In the genomic region with DNA sequence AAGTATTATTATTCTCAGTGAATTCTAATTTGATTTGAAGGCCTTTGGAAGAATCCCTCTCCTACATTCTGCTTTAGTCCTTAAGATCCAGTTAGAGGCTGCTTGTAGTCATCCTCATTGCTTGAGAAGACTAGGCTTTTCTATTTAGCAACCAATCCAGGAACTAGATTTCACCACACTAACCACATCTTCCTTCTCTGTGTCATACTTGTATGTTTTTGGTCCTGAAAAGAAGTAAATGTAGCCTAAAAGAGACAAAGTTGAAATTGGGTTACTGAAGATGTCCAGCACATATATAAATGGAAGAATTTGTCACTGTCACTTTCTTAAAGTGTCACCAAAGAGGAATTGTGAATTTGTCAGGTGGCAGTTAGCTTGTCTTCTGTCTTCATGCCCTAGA, we compare ENCODE assay signal across 10 cellular contexts. TPM values are rescaled to one million over a fixed set of nuclear protein-coding genes. Genes with fewer than 3 reads are reported as not detected.
A peak's percentile ranks its signal among the peaks of the same experiment; 100 is the strongest.
DNase-seq lines count a peak whose midpoint lies in the region; ATAC-seq and TF ChIP-seq lines count a peak whose summit lies in the region.
"Had no signal": no experiment of that assay in that cellular context is flagged by ENCODE, and none has a peak within 500 bp of the region (broad histone marks: within the 10 kb centered on the region; RNA-seq: fewer than 3 reads in every experiment).

No MANE protein-coding gene starts in this region.

- no peak overlapping the region for H3K27ac Mint-ChIP-seq in stimulated activated naive CD8-positive, alpha-beta T cell treated with anti-CD3 and anti-CD28 coated beads, Interleukin-15, amount 100 ng/mL, for 72 hours
- no peak overlapping the region for H3K27ac Mint-ChIP-seq in activated CD8-positive, alpha-beta T cell treated with anti-CD3 and anti-CD28 coated beads for 36 hours

- no peaks in the 10 kb centered on the region for H3K4me1 ChIP-seq in prostate gland (replicated peaks)

- no peak for DNase-seq in stimulated activated naive CD8-positive, alpha-beta T cell treated with anti-CD3 and anti-CD28 coated beads, Interleukin-15, amount 100 ng/mL, for 72 hours
- DNase-seq in stimulated activated naive CD8-positive, alpha-beta T cell treated with anti-CD3 and anti-CD28 coated beads, Interleukin-15, Interleukin-2, amounts not matched to agents 100 U/mL and 50 U/mL, for 24 hours: no peak
- no peak for DNase-seq in activated CD8-positive, alpha-beta T cell treated with anti-CD3 and anti-CD28 coated beads for 36 hours
- DNase-seq in foreskin melanocyte (no peak), prostate gland (ENCODE audit: low spot score) (no peak), erythroblast (lab: John Stamatoyannopoulos, UW) (no peak)
- DNase-seq: head of caudate nucleus had no signal

- H3K27ac ChIP-seq in prostate gland: no peak overlapping the region

- H3K27me3 Mint-ChIP-seq in stimulated activated naive CD8-positive, alpha-beta T cell treated with anti-CD3 and anti-CD28 coated beads, Interleukin-15, amount 100 ng/mL, for 72 hours: no peaks in the 10 kb centered on the region
- H3K27me3 Mint-ChIP-seq in activated CD8-positive, alpha-beta T cell treated with anti-CD3 and anti-CD28 coated beads for 36 hours: no peaks in the 10 kb centered on the region

- CTCF ChIA-PET in activated CD8-positive, alpha-beta T cell treated with anti-CD3 and anti-CD28 coated beads for 36 hours (lab: Charles Lee): interaction anchor here (0.8 to 1.6 kb wide), 3 partner anchors 17 to 187 kb away, joined by 3 to 4 read pairs (median 3); no protein-coding TSS in a partner anchor

- no peak for TF ChIP-seq CTCF in activated CD8-positive, alpha-beta T cell treated with anti-CD3 and anti-CD28 coated beads for 36 hours (IDR thresholded peaks at IDR 0.05)
- no peak for TF ChIP-seq CTCF in prostate gland (IDR thresholded peaks at IDR 0.05)

- POLR2A ChIA-PET in activated CD8-positive, alpha-beta T cell treated with anti-CD3 and anti-CD28 coated beads for 36 hours (lab: Charles Lee): no interaction called here

- no peak overlapping the region for H3K4me3 ChIP-seq in prostate gland

- H3K36me3 Mint-ChIP-seq in activated CD8-positive, alpha-beta T cell treated with anti-CD3 and anti-CD28 coated beads for 36 hours (ENCODE audit: low read depth): no peaks in the 10 kb centered on the region

- H3K36me3 ChIP-seq in prostate gland: no peaks in the 10 kb centered on the region

- H3K9me3 ChIP-seq in prostate gland: no peaks in the 10 kb centered on the region

- no peak overlapping the region for H3K4me3 Mint-ChIP-seq in stimulated activated naive CD8-positive, alpha-beta T cell treated with anti-CD3 and anti-CD28 coated beads, Interleukin-15, amount 100 ng/mL, for 72 hours
- H3K4me3 Mint-ChIP-seq in activated CD8-positive, alpha-beta T cell treated with anti-CD3 and anti-CD28 coated beads for 36 hours: no peak overlapping the region

- H3K27me3 ChIP-seq in prostate gland (replicated peaks; ENCODE audit: insufficient read depth): no peaks in the 10 kb centered on the region

- peak; percentile 70 for ATAC-seq in stimulated activated naive CD8-positive, alpha-beta T cell treated with anti-CD3 and anti-CD28 coated beads, Interleukin-15, amount 100 ng/mL, for 72 hours
- ATAC-seq in stimulated activated naive CD8-positive, alpha-beta T cell treated with anti-CD3 and anti-CD28 coated beads, Interleukin-15, Interleukin-2, amounts not matched to agents 100 U/mL and 50 U/mL, for 24 hours: no peak
- ATAC-seq in HG03196 (IDR thresholded peaks at IDR 0.05; ENCODE audit: unreplicated experiment) (peak; percentile 35), HG02571 (IDR thresholded peaks at IDR 0.05; ENCODE audit: unreplicated experiment) (no peak)
- ATAC-seq in activated CD8-positive, alpha-beta T cell treated with anti-CD3 and anti-CD28 coated beads for 36 hours: peak; percentile 27

- intact Hi-C loops in activated CD8-positive, alpha-beta T cell treated with anti-CD3 and anti-CD28 coated beads for 36 hours (cut with micrococcal nuclease): no loop called here
- intact Hi-C loops in prostate gland (cut with DNase I): no loop called here

- TF ChIP-seq POLR2A in prostate gland (IDR thresholded peaks at IDR 0.05) (no peak), erythroblast (IDR thresholded peaks at IDR 0.05; ENCODE audit: low read length) (no peak)

- peaks cover 32% of the 10 kb centered on the region for H3K4me1 Mint-ChIP-seq in stimulated activated naive CD8-positive, alpha-beta T cell treated with anti-CD3 and anti-CD28 coated beads, Interleukin-15, amount 100 ng/mL, for 72 hours
- peaks cover 28% of the 10 kb centered on the region for H3K4me1 Mint-ChIP-seq in activated CD8-positive, alpha-beta T cell treated with anti-CD3 and anti-CD28 coated beads for 36 hours (ENCODE audit: low read depth)

- peaks cover 0 to 2% of the 10 kb centered on the region in 2 donors for H3K9me3 Mint-ChIP-seq in stimulated activated naive CD8-positive, alpha-beta T cell treated with anti-CD3 and anti-CD28 coated beads, Interleukin-15, amount 100 ng/mL, for 72 hours
- peaks cover 3% of the 10 kb centered on the region for H3K9me3 Mint-ChIP-seq in activated CD8-positive, alpha-beta T cell treated with anti-CD3 and anti-CD28 coated beads for 36 hours

RNA-seq across cellular contexts. Expression of a gene that starts 46.6 kb away (rescaled TPM):
- total RNA-seq in activated CD8-positive, alpha-beta T cell treated with anti-CD3 and anti-CD28 coated beads for 36 hours: not detected
- 100 to 1,000 TPM; 115 to 171 TPM for total RNA-seq in prostate gland
- total RNA-seq: SK-MEL-5 had no signal

RNA-seq across cellular contexts. Expression of a gene that starts 48.0 kb away (rescaled TPM):
- total RNA-seq in activated CD8-positive, alpha-beta T cell treated with anti-CD3 and anti-CD28 coated beads for 36 hours: not detected
- not detected for total RNA-seq in prostate gland
- total RNA-seq: SK-MEL-5 had no signal

Comparison
In these comparisons a context has a peak if more than half of its experiments do, and no peak if none do; other contexts are left out.
1. ATAC-seq: peak in stimulated activated naive CD8-positive, alpha-beta T cell treated with anti-CD3 and anti-CD28 coated beads, Interleukin-15, amount 100 ng/mL, for 72 hours (single experiment), HG03196 (single experiment) and activated CD8-positive, alpha-beta T cell treated with anti-CD3 and anti-CD28 coated beads for 36 hours (single experiment); none in stimulated activated naive CD8-positive, alpha-beta T cell treated with anti-CD3 and anti-CD28 coated beads, Interleukin-15, Interleukin-2, amounts not matched to agents 100 U/mL and 50 U/mL, for 24 hours (single experiment) and HG02571 (single experiment).
2. RNA of a gene that starts 46.6 kb away (total RNA-seq): 115 to 171 TPM in prostate gland; not detected in activated CD8-positive, alpha-beta T cell treated with anti-CD3 and anti-CD28 coated beads for 36 hours; every median in the first group is over 100 times any median in the second.